10 cellular contexts compared by ENCODE assay signal in the genomic region with DNA sequence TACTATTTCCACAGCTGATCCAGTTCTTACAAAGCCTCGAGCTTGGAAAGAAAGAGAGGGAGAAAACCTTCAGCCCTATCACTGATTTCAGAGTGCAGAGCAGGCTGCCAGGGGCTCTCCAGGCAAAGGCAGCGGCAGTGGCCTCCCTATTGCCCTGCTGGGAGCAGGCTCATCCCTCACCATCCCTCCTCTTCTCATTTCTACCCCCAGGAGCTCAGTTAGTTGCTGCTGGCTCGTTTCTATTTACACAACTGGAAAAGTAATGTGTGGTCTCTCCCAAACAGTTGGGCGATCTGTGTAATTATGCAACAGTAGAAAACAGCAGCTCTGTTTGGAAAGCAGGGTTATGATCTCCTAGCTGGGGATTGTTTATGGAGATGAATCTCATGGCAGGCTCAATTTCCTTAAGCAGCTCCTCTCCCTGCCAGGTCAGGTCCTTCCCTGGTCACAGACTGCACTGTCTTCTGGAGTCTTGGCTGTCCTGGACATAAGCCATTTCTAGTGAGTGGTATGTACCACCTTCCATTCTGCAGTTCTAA. TPM values are rescaled to one million over a fixed set of nuclear protein-coding genes. Genes with fewer than 3 reads are reported as not detected.
A peak's percentile ranks its signal among the peaks of the same experiment; 100 is the strongest.
DNase-seq lines count a peak whose midpoint lies in the region; ATAC-seq and TF ChIP-seq lines count a peak whose summit lies in the region.
"Had no signal": no experiment of that assay in that cellular context is flagged by ENCODE, and none has a peak within 500 bp of the region (broad histone marks: within the 10 kb centered on the region; RNA-seq: fewer than 3 reads in every experiment).

No MANE protein-coding gene starts in this region.

- no peak overlapping the region for H3K27ac ChIP-seq in HEK293 (ENCODE audit: extremely low read depth, low read depth, low read length)
- H3K27ac ChIP-seq in body of pancreas = peak overlapping the region; percentile 66 to 83 (median 70)
- H3K27ac ChIP-seq in spleen = peak overlapping the region in 7 of 8 donors; percentile 22 to 68 (median 50)
- H3K27ac ChIP-seq: ascending aorta had no signal

- no peaks in the 10 kb centered on the region for H3K9me3 ChIP-seq in HEK293 (ENCODE audit: control insufficient read depth, insufficient read depth, low read depth, low read length)
- no peaks in the 10 kb centered on the region for H3K9me3 ChIP-seq in body of pancreas
- no peaks in the 10 kb centered on the region for H3K9me3 ChIP-seq in spleen
- H3K9me3 ChIP-seq: ascending aorta had no signal

- no peak for TF ChIP-seq POLR2A in body of pancreas (IDR thresholded peaks at IDR 0.05)
- TF ChIP-seq POLR2A in spleen (IDR thresholded peaks at IDR 0.05) = no peak

- H3K4me3 Mint-ChIP-seq in stimulated activated naive CD8-positive, alpha-beta T cell treated with anti-CD3 and anti-CD28 coated beads, Interleukin-15, amount 100 ng/mL, for 72 hours = no peak overlapping the region
- H3K4me3 Mint-ChIP-seq: activated CD4-positive, alpha-beta memory T cell treated with anti-CD3 and anti-CD28 coated beads, Interleukin-2, amount 10 ng/mL, durations not matched to agents 7 days and 5 days had no signal

- H3K27me3 Mint-ChIP-seq in stimulated activated naive CD8-positive, alpha-beta T cell treated with anti-CD3 and anti-CD28 coated beads, Interleukin-15, amount 100 ng/mL, for 72 hours = no peaks in the 10 kb centered on the region
- H3K27me3 Mint-ChIP-seq: activated CD4-positive, alpha-beta memory T cell treated with anti-CD3 and anti-CD28 coated beads, Interleukin-2, amount 10 ng/mL, durations not matched to agents 7 days and 5 days had no signal

- H3K36me3 ChIP-seq in HEK293 (ENCODE audit: control insufficient read depth in 2 of 2, insufficient read depth in 1 of 2, low read length in 2 of 2) = no peaks in the 10 kb centered on the region
- H3K36me3 ChIP-seq in body of pancreas (replicated peaks in 1 of 2; ENCODE audit: insufficient read depth in 1 of 2, low read depth in 2 of 2) = no peaks in the 10 kb centered on the region
- H3K36me3 ChIP-seq in spleen = no peaks in the 10 kb centered on the region
- H3K36me3 ChIP-seq: ascending aorta had no signal

- peak in 3 of 4 donors; percentile 28 to 52 (median 33) for DNase-seq in body of pancreas
- peak; percentile 39 for DNase-seq in kidney glomerular epithelial cell (lab: John Stamatoyannopoulos, UW)
- DNase-seq in spleen = no peak
- no peak for DNase-seq in 8988T
- no peak for DNase-seq in stimulated activated naive CD8-positive, alpha-beta T cell treated with anti-CD3 and anti-CD28 coated beads, Interleukin-15, amount 100 ng/mL, for 72 hours
- DNase-seq: activated CD4-positive, alpha-beta memory T cell treated with anti-CD3 and anti-CD28 coated beads, Interleukin-2, amount 10 ng/mL, durations not matched to agents 7 days and 5 days had no signal

- intact Hi-C loops in body of pancreas (cut with DNase I) (no loop called here), spleen (cut with DNase I; ENCODE audit: low total_unique reads) (no loop called here)

- no peaks in the 10 kb centered on the region for H3K4me1 Mint-ChIP-seq in stimulated activated naive CD8-positive, alpha-beta T cell treated with anti-CD3 and anti-CD28 coated beads, Interleukin-15, amount 100 ng/mL, for 72 hours
- H3K4me1 Mint-ChIP-seq: activated CD4-positive, alpha-beta memory T cell treated with anti-CD3 and anti-CD28 coated beads, Interleukin-2, amount 10 ng/mL, durations not matched to agents 7 days and 5 days had no signal

- H3K9me3 Mint-ChIP-seq in stimulated activated naive CD8-positive, alpha-beta T cell treated with anti-CD3 and anti-CD28 coated beads, Interleukin-15, amount 100 ng/mL, for 72 hours = no peaks in the 10 kb centered on the region
- H3K9me3 Mint-ChIP-seq: activated CD4-positive, alpha-beta memory T cell treated with anti-CD3 and anti-CD28 coated beads, Interleukin-2, amount 10 ng/mL, durations not matched to agents 7 days and 5 days had no signal

- TF ChIP-seq CTCF in HEK293 (tag by site-specific recombination; IDR thresholded peaks at IDR 0.05) (no peak), body of pancreas (IDR thresholded peaks at IDR 0.05) (no peak), spleen (IDR thresholded peaks at IDR 0.05 in 8 of 11, conservative IDR thresholded peaks at IDR 0.05 in 3 of 11) (no peak)

- H3K4me3 ChIP-seq in HEK293 (ENCODE audit: low read depth, low read length) (no peak overlapping the region), body of pancreas (no peak overlapping the region), spleen (no peak overlapping the region)
- H3K4me3 ChIP-seq: ascending aorta had no signal

- H3K27me3 ChIP-seq in body of pancreas (no peaks in the 10 kb centered on the region), spleen (replicated peaks in 1 of 7) (no peaks in the 10 kb centered on the region)
- H3K27me3 ChIP-seq: ascending aorta had no signal

- ATAC-seq in body of pancreas (peak; percentile 76), HG02885 (IDR thresholded peaks at IDR 0.05; ENCODE audit: poor library complexity, unreplicated experiment) (no peak), GM21528 (IDR thresholded peaks at IDR 0.05; ENCODE audit: low FRiP score, unreplicated experiment) (no peak)
- ATAC-seq in stimulated activated naive CD8-positive, alpha-beta T cell treated with anti-CD3 and anti-CD28 coated beads, Interleukin-15, amount 100 ng/mL, for 72 hours = no peak

- H3K4me1 ChIP-seq in HEK293 (ENCODE audit: control insufficient read depth, insufficient read depth, low read length) (no peaks in the 10 kb centered on the region), body of pancreas (peaks cover 36% of the 10 kb centered on the region), spleen (peaks cover 0 to 10% (median 0%) of the 10 kb centered on the region in 6 donors)

- no peak overlapping the region for H3K27ac Mint-ChIP-seq in stimulated activated naive CD8-positive, alpha-beta T cell treated with anti-CD3 and anti-CD28 coated beads, Interleukin-15, amount 100 ng/mL, for 72 hours
- H3K27ac Mint-ChIP-seq: activated CD4-positive, alpha-beta memory T cell treated with anti-CD3 and anti-CD28 coated beads, Interleukin-2, amount 10 ng/mL, durations not matched to agents 7 days and 5 days had no signal

- POLR2A ChIA-PET in HEK293 (lab: Yijun Ruan, JAX) = no interaction called here

- WGBS in body of pancreas, 2 donors = 10 to 12% methylated on average over 4 of the region's 4 CpGs
- WGBS in spleen, 5 donors = 51 to 76% (median 65%) methylated on average over 4 of the region's 4 CpGs

- CTCF ChIA-PET in HEK293 (lab: Yijun Ruan, JAX) = interaction anchor here (0.7 kb wide), 1 partner anchor 73 kb away, joined by 3 read pairs; no protein-coding TSS in a partner anchor

TF ChIP-seq in HEK293, 187 proteins besides CTCF, POLR2A, EP300 and RAD21:
- no peak for TF ChIP-seq KLF8 (tag by site-specific recombination; IDR thresholded peaks at IDR 0.05)
- TF ChIP-seq GLIS1 (tag by site-specific recombination; IDR thresholded peaks at IDR 0.05) = peak; percentile 80

RNA-seq across cellular contexts. Expression of a gene that starts 28.7 kb away (rescaled TPM):
- 100 to 1,000 TPM; 100 to 265 TPM for total RNA-seq in body of pancreas
- total RNA-seq in spleen = 100 to 1,000 TPM; 122 to 247 (median 152) TPM
- 10 to 100 TPM; 17.7 to 31.4 (median 20.9) TPM for polyA plus RNA-seq in spleen

Comparison
In these comparisons a context has a peak if more than half of its experiments do, and no peak if none do; other contexts are left out.
1. DNase-seq: peak in body of pancreas (3 of 4) and kidney glomerular epithelial cell (single experiment); none in spleen (single experiment), 8988T (single experiment) and stimulated activated naive CD8-positive, alpha-beta T cell treated with anti-CD3 and anti-CD28 coated beads, Interleukin-15, amount 100 ng/mL, for 72 hours (0 of 2).